ENCODE assay signal across 12 cellular contexts in the genomic region with DNA sequence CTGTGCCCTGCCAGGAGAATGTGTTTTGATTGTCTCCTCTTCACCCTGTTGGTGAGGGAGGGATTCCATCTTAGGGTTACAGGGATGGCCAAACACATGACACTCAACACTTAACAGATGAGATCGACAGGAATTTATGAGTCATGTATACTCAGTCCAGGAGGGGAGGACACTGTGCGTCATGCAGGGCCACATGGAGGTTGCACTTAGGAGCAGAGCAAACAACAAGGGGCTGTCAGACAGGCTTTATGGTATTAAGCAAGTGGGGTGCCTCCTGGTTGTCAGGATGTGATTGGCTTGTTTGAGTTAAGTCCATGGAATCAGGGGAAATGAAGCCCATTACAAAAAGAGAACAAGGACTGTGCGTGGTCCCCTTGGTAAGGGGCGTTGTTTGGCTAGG. TPM values are rescaled to one million over a fixed set of nuclear protein-coding genes. Genes with fewer than 3 reads are reported as not detected.
DNase-seq lines count a peak whose midpoint lies in the region; ATAC-seq and TF ChIP-seq lines count a peak whose summit lies in the region.
"Had no signal": no experiment of that assay in that cellular context is flagged by ENCODE, and none has a peak within 500 bp of the region (broad histone marks: within the 10 kb centered on the region; RNA-seq: fewer than 3 reads in every experiment).

No MANE protein-coding gene starts in this region.

- H3K27me3 ChIP-seq in kidney epithelial cell (ENCODE audit: control insufficient read depth, insufficient read depth, low read length), result no peaks in the 10 kb centered on the region

- H3K36me3 ChIP-seq in kidney epithelial cell (ENCODE audit: control insufficient read depth, insufficient read depth, low read length), result no peaks in the 10 kb centered on the region

- DNase-seq in Daoy (ENCODE audit: low read depth), result peak; percentile 65
- DNase-seq in HPDE6-E6E7 (ENCODE audit: extremely low spot score), result peak; percentile 57
- DNase-seq in WTC11 (ENCODE audit: low spot score), result no peak
- DNase-seq in kidney epithelial cell (ENCODE audit: low read depth), result peak; percentile 34
- no peak for DNase-seq in glutamatergic neuron
- DNase-seq in stimulated activated naive CD4-positive, alpha-beta T cell treated with Interleukin-2 at 50 U/mL for 16 hours (lab: John Stamatoyannopoulos, UW), result no peak
- DNase-seq: activated naive CD8-positive, alpha-beta T cell treated with anti-CD3 and anti-CD28 coated beads, Interleukin-2, amount 10 ng/mL, durations not matched to agents 7 days and 5 days; natural killer cell; NCI-H1436 had no signal

- CTCF ChIA-PET in WTC11 (lab: Charles Lee), result no interaction called here

- no peaks in the 10 kb centered on the region for H3K27me3 Mint-ChIP-seq in WTC11 (ENCODE audit: low read depth)
- H3K27me3 Mint-ChIP-seq in glutamatergic neuron (ENCODE audit: unreplicated experiment), result no peaks in the 10 kb centered on the region

- peaks cover 16% of the 10 kb centered on the region for H3K4me1 Mint-ChIP-seq in WTC11
- H3K4me1 Mint-ChIP-seq in glutamatergic neuron (ENCODE audit: low read depth, unreplicated experiment), result no peaks in the 10 kb centered on the region

- H3K9me3 Mint-ChIP-seq in WTC11 (no peaks in the 10 kb centered on the region), glutamatergic neuron (ENCODE audit: unreplicated experiment) (peaks cover 4% of the 10 kb centered on the region)
- H3K9me3 Mint-ChIP-seq: activated naive CD8-positive, alpha-beta T cell treated with anti-CD3 and anti-CD28 coated beads, Interleukin-2, amount 10 ng/mL, durations not matched to agents 7 days and 5 days; natural killer cell had no signal

- H3K36me3 Mint-ChIP-seq in WTC11, result peaks cover 6% of the 10 kb centered on the region; the same call in 1 of the 2 replicates
- no peaks in the 10 kb centered on the region for H3K36me3 Mint-ChIP-seq in glutamatergic neuron (ENCODE audit: unreplicated experiment)
- H3K36me3 Mint-ChIP-seq: activated naive CD8-positive, alpha-beta T cell treated with anti-CD3 and anti-CD28 coated beads, Interleukin-2, amount 10 ng/mL, durations not matched to agents 7 days and 5 days; natural killer cell had no signal

- POLR2A ChIA-PET in WTC11 (lab: Charles Lee), result no interaction called here

- H3K27ac Mint-ChIP-seq in WTC11 (0 out of 2 replicates have a peak overlapping the region, but pooled peaks have one; percentile 42), glutamatergic neuron (ENCODE audit: unreplicated experiment) (no peak overlapping the region)
- H3K27ac Mint-ChIP-seq: activated naive CD8-positive, alpha-beta T cell treated with anti-CD3 and anti-CD28 coated beads, Interleukin-2, amount 10 ng/mL, durations not matched to agents 7 days and 5 days had no signal

- H3K4me3 Mint-ChIP-seq in WTC11 (no peak overlapping the region), glutamatergic neuron (ENCODE audit: unreplicated experiment) (no peak overlapping the region)
- H3K4me3 Mint-ChIP-seq: activated naive CD8-positive, alpha-beta T cell treated with anti-CD3 and anti-CD28 coated beads, Interleukin-2, amount 10 ng/mL, durations not matched to agents 7 days and 5 days; natural killer cell had no signal

- ATAC-seq in WTC11 (no peak), GM18907 (IDR thresholded peaks at IDR 0.05; ENCODE audit: unreplicated experiment) (no peak)
- ATAC-seq: natural killer cell, sciatic nerve had no signal

- H3K4me3 ChIP-seq in kidney epithelial cell (ENCODE audit: low read depth, low read length), result no peak overlapping the region

- TF ChIP-seq CTCF in WTC11 (IDR thresholded peaks at IDR 0.05), result no peak
- no peak for TF ChIP-seq CTCF in kidney epithelial cell (IDR thresholded peaks at IDR 0.05; ENCODE audit: insufficient read depth, low read length, poor library complexity, severe bottlenecking)
- TF ChIP-seq CTCF in glutamatergic neuron (IDR thresholded peaks at IDR 0.05; ENCODE audit: partially characterized antibody, unreplicated experiment), result no peak

TF ChIP-seq in WTC11, 78 proteins besides CTCF, POLR2A, EP300 and RAD21:
- TF ChIP-seq, protein P1, sequence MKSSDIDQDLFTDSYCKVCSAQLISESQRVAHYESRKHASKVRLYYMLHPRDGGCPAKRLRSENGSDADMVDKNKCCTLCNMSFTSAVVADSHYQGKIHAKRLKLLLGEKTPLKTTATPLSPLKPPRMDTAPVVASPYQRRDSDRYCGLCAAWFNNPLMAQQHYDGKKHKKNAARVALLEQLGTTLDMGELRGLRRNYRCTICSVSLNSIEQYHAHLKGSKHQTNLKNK (CRISPR knock-in tag; IDR thresholded peaks at IDR 0.05), result no peak
- TF ChIP-seq SOX15 (CRISPR knock-in tag; IDR thresholded peaks at IDR 0.05), result no peak

RNA-seq across cellular contexts. Expression of a gene that starts 26.9 kb away (rescaled TPM):
- 2.7 and 6.0 TPM in 2 replicates for total RNA-seq in Daoy (2014; rRNA removed; shearing (Covaris generic))
- total RNA-seq in WTC11 (2021) (4.5 to 5.0 TPM (median 4.6 TPM) in 3 replicates), kidney epithelial cell (4.2 and 4.7 TPM in 2 replicates), glutamatergic neuron (ENCODE audit: unreplicated experiment) (0.98 TPM)
- total RNA-seq: HT-29 had no signal

Comparison
In these comparisons a context has a peak if more than half of its experiments do, and no peak if none do; other contexts are left out.
1. DNase-seq: peak in Daoy (single experiment), HPDE6-E6E7 (single experiment) and kidney epithelial cell (single experiment); none in WTC11 (single experiment), glutamatergic neuron (single experiment) and stimulated activated naive CD4-positive, alpha-beta T cell treated with Interleukin-2 at 50 U/mL for 16 hours (single experiment).